ENCODE assay signal across 16 cellular contexts in genomic region chr7:70271617-70272081, GRCh38.
A peak's percentile ranks its signal among the peaks of the same experiment; 100 is the strongest.
DNase-seq lines count a peak whose midpoint lies in the region; ATAC-seq, FAIRE-seq and TF ChIP-seq lines count a peak whose summit lies in the region.
"Had no signal": no experiment of that assay in that cellular context is flagged by ENCODE, and none has a peak within 500 bp of the region (broad histone marks: within the 10 kb centered on the region; RNA-seq: fewer than 3 reads in every experiment).

No MANE protein-coding gene starts in this region.

- in situ Hi-C loops in HepG2 (cut with HindIII; ENCODE audit: extremely low pct_ligation_motif_present, low pct_unique_long_range_greater_than_20kb): no loop called here

- no peak overlapping the region for H3K9ac ChIP-seq in HepG2 (ENCODE audit: insufficient read depth, low read depth, low read length)

- no TSS peak for BruUV-seq in HepG2 (replicated peaks; lab: Mats Ljungman, UMichigan)

- peak; percentile 57 for DNase-seq in COR-L47 (lab: John Stamatoyannopoulos, UW)
- peak; percentile 68 for DNase-seq in LoVo (ENCODE audit: low spot score)
- DNase-seq in RWPE2 (ENCODE audit: low spot score): no peak
- peak; percentile 10 for DNase-seq in kidney epithelial cell (ENCODE audit: low read depth)
- DNase-seq in HepG2 (ENCODE audit: low spot score): no peak
- DNase-seq in CD1c-positive myeloid dendritic cell (ENCODE audit: extremely low spot score): no peak
- DNase-seq: activated CD4-positive, alpha-beta T cell treated with anti-CD3 and anti-CD28 coated beads for 36 hours; activated T-cell treated with anti-CD3 and anti-CD28 coated beads, Interleukin-2, amount 50 U/mL, for 24 hours; AML-193; head of caudate nucleus; NCI-H1048; NCI-H524; occipital lobe had no signal

- no peak overlapping the region for H2AFZ ChIP-seq in HepG2 (ENCODE audit: low read length)

- H3K36me3 ChIP-seq in RWPE2 (ENCODE audit: low read depth): no peaks in the 10 kb centered on the region
- H3K36me3 ChIP-seq in kidney epithelial cell (ENCODE audit: control insufficient read depth, insufficient read depth, low read length): no peaks in the 10 kb centered on the region
- H3K36me3 ChIP-seq in HepG2 (replicated peaks in 1 of 2; ENCODE audit: control insufficient read depth in 1 of 2, insufficient read depth in 2 of 2, low read length in 2 of 2): no peaks in the 10 kb centered on the region

- no peak for TF ChIP-seq POLR2A in HepG2 (IDR thresholded peaks at IDR 0.05; ENCODE audit: insufficient read depth in 1 of 2, low read depth in 2 of 2, low read length in 2 of 2)

- TF ChIP-seq EP300 in HepG2 (IDR thresholded peaks at IDR 0.05; ENCODE audit: low read depth in 2 of 2, low read length in 2 of 2) (no peak), HepG2 (CRISPR knock-in tag; IDR thresholded peaks at IDR 0.05; ENCODE audit: borderline replicate concordance) (no peak)

- H3K27ac ChIP-seq in RWPE2 (ENCODE audit: poor library complexity, severe bottlenecking) (no peak overlapping the region), HepG2 (ENCODE audit: extremely low read length, insufficient read depth, low read length) (no peak overlapping the region)

- H3K27me3 ChIP-seq in RWPE2 (ENCODE audit: insufficient read depth, poor library complexity, severe bottlenecking) (no peaks in the 10 kb centered on the region), kidney epithelial cell (ENCODE audit: control insufficient read depth, insufficient read depth, low read length) (no peaks in the 10 kb centered on the region), HepG2 (ENCODE audit: control insufficient read depth in 1 of 2, insufficient read depth in 2 of 2, low read length in 2 of 2) (no peaks in the 10 kb centered on the region)

- FAIRE-seq in HepG2 (lab: Jason Lieb, UNC): no peak
- FAIRE-seq: GM12892 had no signal

- intact Hi-C loops in HepG2 (cut with micrococcal nuclease; ENCODE audit: unreplicated experiment): no loop called here

- H4K20me1 ChIP-seq in HepG2 (ENCODE audit: insufficient read depth, low read length): no peaks in the 10 kb centered on the region

- H3K4me1 ChIP-seq in RWPE2 (ENCODE audit: insufficient read depth, poor library complexity, severe bottlenecking): no peaks in the 10 kb centered on the region
- H3K4me1 ChIP-seq in HepG2 (ENCODE audit: insufficient read depth, low read length): no peaks in the 10 kb centered on the region

- no peak for TF ChIP-seq RAD21 in HepG2 (CRISPR knock-in tag; IDR thresholded peaks at IDR 0.05)

- no peaks in the 10 kb centered on the region for H3K79me2 ChIP-seq in HepG2 (ENCODE audit: insufficient read depth, low read length)

- CTCF ChIA-PET in HepG2 (lab: Yijun Ruan, JAX; ENCODE audit: low intra/inter-chr PET ratio, low total read pairs): no interaction called here

- TF ChIP-seq CTCF in RWPE2 (IDR thresholded peaks at IDR 0.05; ENCODE audit: poor library complexity, severe bottlenecking): no peak
- TF ChIP-seq CTCF in kidney epithelial cell (IDR thresholded peaks at IDR 0.05; ENCODE audit: insufficient read depth, low read length, poor library complexity, severe bottlenecking): no peak
- no peak for TF ChIP-seq CTCF in HepG2 (CRISPR knock-in tag; IDR thresholded peaks at IDR 0.05)

- POLR2A ChIA-PET in HepG2 (lab: Yijun Ruan, JAX): no interaction called here

- WGBS in HepG2 (ENCODE audit: low lambda C conversion rate): 39% methylated on average over 8 of the region's 8 CpGs

- peak; percentile 61 for ATAC-seq in RWPE2 (ENCODE audit: low read depth)
- ATAC-seq in activated CD4-positive, CD25-positive, alpha-beta regulatory T cell treated with anti-CD3 and anti-CD28 coated beads, Interleukin-2, amount 50 U/mL, for 24 hours: no peak
- no peak for ATAC-seq in HG02798 (IDR thresholded peaks at IDR 0.05; ENCODE audit: poor library complexity, unreplicated experiment)
- ATAC-seq in HepG2: no peak
- ATAC-seq: activated CD4-positive, alpha-beta T cell treated with anti-CD3 and anti-CD28 coated beads for 36 hours had no signal

- H3K9me3 ChIP-seq in RWPE2 (ENCODE audit: severe bottlenecking) (no peaks in the 10 kb centered on the region), HepG2 (ENCODE audit: low read length) (no peaks in the 10 kb centered on the region)

- no peak overlapping the region for H3K4me2 ChIP-seq in HepG2 (ENCODE audit: low read depth, low read length)

- H3K4me3 ChIP-seq in RWPE2 (ENCODE audit: severe bottlenecking): no peak overlapping the region
- no peak overlapping the region for H3K4me3 ChIP-seq in kidney epithelial cell (ENCODE audit: low read depth, low read length)
- H3K4me3 ChIP-seq in HepG2 (replicated peaks in 1 of 3; ENCODE audit: insufficient read depth in 1 of 3, low read depth in 2 of 3, low read length in 3 of 3): no peak overlapping the region

TF ChIP-seq in HepG2, 621 proteins besides CTCF, POLR2A, EP300 and RAD21:
- TF ChIP-seq NRL (CRISPR knock-in tag; IDR thresholded peaks at IDR 0.05; ENCODE audit: borderline replicate concordance) (no peak), RELA (CRISPR knock-in tag; IDR thresholded peaks at IDR 0.05) (no peak), ZNF264 (CRISPR knock-in tag; IDR thresholded peaks at IDR 0.05) (no peak), ZIK1 (CRISPR knock-in tag; IDR thresholded peaks at IDR 0.05; ENCODE audit: borderline replicate concordance, low read depth) (no peak), SRY (CRISPR knock-in tag; IDR thresholded peaks at IDR 0.05) (no peak)

Comparison
In these comparisons a context has a peak if more than half of its experiments do, and no peak if none do; other contexts are left out.
1. DNase-seq: peak in COR-L47 (single experiment), LoVo (single experiment) and kidney epithelial cell (single experiment); none in RWPE2 (single experiment), HepG2 (single experiment) and CD1c-positive myeloid dendritic cell (single experiment).